In the genomic region with DNA sequence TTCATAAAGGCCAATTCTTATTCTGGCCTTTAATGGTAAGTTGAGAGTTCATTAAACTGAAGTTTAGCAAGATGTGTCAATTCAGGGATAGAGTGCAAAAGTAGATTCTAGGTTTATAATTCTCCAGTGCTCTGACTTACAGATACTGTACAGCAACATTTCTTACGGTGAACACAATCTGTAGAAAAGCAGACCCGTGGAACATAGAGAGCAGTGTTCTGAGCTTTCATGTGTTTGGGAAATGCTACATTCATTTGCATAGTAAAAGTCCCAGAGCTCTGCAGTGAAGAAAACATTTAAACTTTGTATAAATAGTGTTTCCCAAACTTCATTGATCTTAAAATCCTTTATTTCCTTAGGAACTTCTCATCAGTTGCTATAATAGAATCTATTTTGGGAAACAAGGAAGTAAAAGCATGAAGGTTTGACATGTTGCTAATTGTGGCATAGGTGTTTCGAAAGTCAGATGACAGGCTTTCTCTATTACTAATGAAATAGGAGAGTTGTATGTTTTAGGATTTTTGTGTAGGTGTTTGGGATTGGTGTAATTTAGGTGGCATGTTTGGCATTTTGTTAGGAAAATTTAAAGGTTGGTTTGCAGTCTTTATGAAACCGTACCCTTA, we compare ENCODE assay signal across 1 cellular context.
TF ChIP-seq lines count a peak whose summit lies in the region.

No MANE protein-coding gene starts in this region.

TF ChIP-seq in HepG2, 621 proteins besides CTCF, POLR2A, EP300 and RAD21 (continued from another document):
- TF ChIP-seq, protein P1, sequence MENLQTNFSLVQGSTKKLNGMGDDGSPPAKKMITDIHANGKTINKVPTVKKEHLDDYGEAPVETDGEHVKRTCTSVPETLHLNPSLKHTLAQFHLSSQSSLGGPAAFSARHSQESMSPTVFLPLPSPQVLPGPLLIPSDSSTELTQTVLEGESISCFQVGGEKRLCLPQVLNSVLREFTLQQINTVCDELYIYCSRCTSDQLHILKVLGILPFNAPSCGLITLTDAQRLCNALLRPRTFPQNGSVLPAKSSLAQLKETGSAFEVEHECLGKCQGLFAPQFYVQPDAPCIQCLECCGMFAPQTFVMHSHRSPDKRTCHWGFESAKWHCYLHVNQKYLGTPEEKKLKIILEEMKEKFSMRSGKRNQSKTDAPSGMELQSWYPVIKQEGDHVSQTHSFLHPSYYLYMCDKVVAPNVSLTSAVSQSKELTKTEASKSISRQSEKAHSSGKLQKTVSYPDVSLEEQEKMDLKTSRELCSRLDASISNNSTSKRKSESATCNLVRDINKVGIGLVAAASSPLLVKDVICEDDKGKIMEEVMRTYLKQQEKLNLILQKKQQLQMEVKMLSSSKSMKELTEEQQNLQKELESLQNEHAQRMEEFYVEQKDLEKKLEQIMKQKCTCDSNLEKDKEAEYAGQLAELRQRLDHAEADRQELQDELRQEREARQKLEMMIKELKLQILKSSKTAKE (CRISPR knock-in tag; IDR thresholded peaks at IDR 0.05; ENCODE audit: borderline replicate concordance), result no peak
- no peak for TF ChIP-seq HOXA5 (CRISPR knock-in tag; IDR thresholded peaks at IDR 0.05)
- no peak for TF ChIP-seq TCF7 (IDR thresholded peaks at IDR 0.05; ENCODE audit: low read depth)
- TF ChIP-seq SMAD1 (CRISPR knock-in tag; IDR thresholded peaks at IDR 0.05; ENCODE audit: borderline replicate concordance, low read depth), result no peak
- no peak for TF ChIP-seq ZNF660 (CRISPR knock-in tag; IDR thresholded peaks at IDR 0.05; ENCODE audit: borderline replicate concordance, low read depth)
- TF ChIP-seq ZNF891 (CRISPR knock-in tag; IDR thresholded peaks at IDR 0.05), result no peak
- TF ChIP-seq TP53 (CRISPR knock-in tag; conservative IDR thresholded peaks at IDR 0.05), result no peak
- TF ChIP-seq ZMYM4 (CRISPR knock-in tag; IDR thresholded peaks at IDR 0.05), result no peak
- no peak for TF ChIP-seq ZNF317 (CRISPR knock-in tag; IDR thresholded peaks at IDR 0.05)
- TF ChIP-seq, protein P2, sequence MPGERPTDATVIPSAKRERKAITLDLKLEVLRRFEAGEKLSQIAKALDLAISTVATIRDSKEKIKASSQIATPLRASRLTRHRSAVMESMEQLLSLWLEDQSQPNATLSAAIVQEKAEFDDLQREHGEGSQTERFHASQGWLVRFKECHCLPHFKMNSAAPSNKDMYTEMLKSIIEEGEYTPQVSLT (CRISPR knock-in tag; IDR thresholded peaks at IDR 0.05; ENCODE audit: borderline replicate concordance, low read depth), result no peak
- TF ChIP-seq ZNF543 (CRISPR knock-in tag; IDR thresholded peaks at IDR 0.05), result no peak
- TF ChIP-seq ESRRA (CRISPR knock-in tag; IDR thresholded peaks at IDR 0.05; ENCODE audit: low read depth), result no peak
- TF ChIP-seq, protein P3, sequence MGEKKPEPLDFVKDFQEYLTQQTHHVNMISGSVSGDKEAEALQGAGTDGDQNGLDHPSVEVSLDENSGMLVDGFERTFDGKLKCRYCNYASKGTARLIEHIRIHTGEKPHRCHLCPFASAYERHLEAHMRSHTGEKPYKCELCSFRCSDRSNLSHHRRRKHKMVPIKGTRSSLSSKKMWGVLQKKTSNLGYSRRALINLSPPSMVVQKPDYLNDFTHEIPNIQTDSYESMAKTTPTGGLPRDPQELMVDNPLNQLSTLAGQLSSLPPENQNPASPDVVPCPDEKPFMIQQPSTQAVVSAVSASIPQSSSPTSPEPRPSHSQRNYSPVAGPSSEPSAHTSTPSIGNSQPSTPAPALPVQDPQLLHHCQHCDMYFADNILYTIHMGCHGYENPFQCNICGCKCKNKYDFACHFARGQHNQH (CRISPR knock-in tag; IDR thresholded peaks at IDR 0.05), result no peak
- no peak for TF ChIP-seq ZNF841 (CRISPR knock-in tag; IDR thresholded peaks at IDR 0.05; ENCODE audit: borderline replicate concordance)
- TF ChIP-seq DMAP1 (CRISPR knock-in tag; IDR thresholded peaks at IDR 0.05), result no peak
- TF ChIP-seq ADNP (CRISPR knock-in tag; IDR thresholded peaks at IDR 0.05), result no peak
